33 cellular contexts compared by ENCODE assay signal in genomic region chr13:60795219-60795618, GRCh38.
"Had no signal": no experiment of that assay in that cellular context is flagged by ENCODE, and none has a peak within 500 bp of the region (broad histone marks: within the 10 kb centered on the region; RNA-seq: fewer than 3 reads in every experiment).

No MANE protein-coding gene starts in this region.

- H3K9me3 ChIP-seq: ascending aorta, breast epithelium had no signal

- DNase-seq: activated CD4-positive, alpha-beta memory T cell treated with anti-CD3 and anti-CD28 coated beads for 36 hours; activated CD4-positive, alpha-beta T cell treated with anti-CD3 and anti-CD28 coated beads for 36 hours; activated CD4-positive, alpha-beta T cell treated with anti-CD3 and anti-CD28 coated beads, Interleukin-2, amount 10 ng/mL, durations not matched to agents 24 days and 14 days; activated CD4-positive, CD25-positive, alpha-beta regulatory T cell; activated CD4-positive, CD25-positive, alpha-beta regulatory T cell treated with anti-CD3 and anti-CD28 coated beads, Interleukin-2, amount 50 U/mL, for 72 hours; activated CD8-positive, alpha-beta memory T cell treated with anti-CD3 and anti-CD28 coated beads, Interleukin-2, amount 10 ng/mL, durations not matched to agents 7 days and 5 days; activated CD8-positive, alpha-beta memory T cell treated with anti-CD3 and anti-CD28 coated beads, Interleukin-2, amount 50 U/mL, for 4 hours; activated CD8-positive, alpha-beta T cell treated with anti-CD3 and anti-CD28 coated beads, Interleukin-2, amount 10 ng/mL, durations not matched to agents 7 days and 5 days; activated gamma-delta T cell; activated naive CD4-positive, alpha-beta T cell; activated naive CD4-positive, alpha-beta T cell treated with anti-CD3 and anti-CD28 coated beads, Interleukin-2, amount 10 ng/mL, durations not matched to agents 7 days and 5 days; activated naive CD8-positive, alpha-beta T cell treated with anti-CD3 and anti-CD28 coated beads, Interleukin-2, amount 10 ng/mL, durations not matched to agents 7 days and 5 days; activated T-cell treated with anti-CD3 and anti-CD28 coated beads, Interleukin-2, amount 50 U/mL, for 1 hour; activated T-cell treated with anti-CD3 and anti-CD28 coated beads, Interleukin-2, amount 50 U/mL, for 72 hours; central memory CD4-positive, alpha-beta T cell; cerebellar nuclear complex; dorsolateral prefrontal cortex; effector memory CD4-positive, alpha-beta T cell; endodermal cell; foreskin fibroblast; head of caudate nucleus; T-helper 1 cell; T-helper 17 cell; T1000 had no signal

- H3K27me3 Mint-ChIP-seq: activated CD4-positive, alpha-beta memory T cell treated with anti-CD3 and anti-CD28 coated beads for 36 hours; activated CD4-positive, alpha-beta T cell treated with anti-CD3 and anti-CD28 coated beads for 36 hours; activated CD4-positive, alpha-beta T cell treated with anti-CD3 and anti-CD28 coated beads, Interleukin-2, amount 10 ng/mL, durations not matched to agents 24 days and 14 days; activated CD8-positive, alpha-beta memory T cell treated with anti-CD3 and anti-CD28 coated beads, Interleukin-2, amount 10 ng/mL, durations not matched to agents 7 days and 5 days; activated naive CD4-positive, alpha-beta T cell treated with anti-CD3 and anti-CD28 coated beads, Interleukin-2, amount 10 ng/mL, durations not matched to agents 7 days and 5 days; activated naive CD8-positive, alpha-beta T cell treated with anti-CD3 and anti-CD28 coated beads, Interleukin-2, amount 10 ng/mL, durations not matched to agents 7 days and 5 days; dendritic cell treated with granulocyte-macrophage colony-stimulating factor and Interleukin-4, amounts not matched to agents 40 ng/mL and 50 ng/mL, for 4 days; T-helper 17 cell had no signal

- H3K4me1 ChIP-seq: ascending aorta, breast epithelium had no signal

- H3K4me1 Mint-ChIP-seq: activated CD4-positive, alpha-beta T cell treated with anti-CD3 and anti-CD28 coated beads for 36 hours; activated CD4-positive, alpha-beta T cell treated with anti-CD3 and anti-CD28 coated beads, Interleukin-2, amount 10 ng/mL, durations not matched to agents 24 days and 14 days; activated CD8-positive, alpha-beta memory T cell treated with anti-CD3 and anti-CD28 coated beads, Interleukin-2, amount 10 ng/mL, durations not matched to agents 7 days and 5 days; activated naive CD4-positive, alpha-beta T cell treated with anti-CD3 and anti-CD28 coated beads, Interleukin-2, amount 10 ng/mL, durations not matched to agents 7 days and 5 days; activated naive CD8-positive, alpha-beta T cell treated with anti-CD3 and anti-CD28 coated beads, Interleukin-2, amount 10 ng/mL, durations not matched to agents 7 days and 5 days; endodermal cell; T-helper 17 cell had no signal

- H3K4me3 ChIP-seq: ascending aorta, breast epithelium, cardiac muscle cell, coronary artery, dorsolateral prefrontal cortex had no signal

- H3K36me3 Mint-ChIP-seq: activated CD4-positive, alpha-beta memory T cell treated with anti-CD3 and anti-CD28 coated beads for 36 hours; activated CD8-positive, alpha-beta memory T cell treated with anti-CD3 and anti-CD28 coated beads, Interleukin-2, amount 10 ng/mL, durations not matched to agents 7 days and 5 days; activated naive CD4-positive, alpha-beta T cell treated with anti-CD3 and anti-CD28 coated beads, Interleukin-2, amount 10 ng/mL, durations not matched to agents 7 days and 5 days; activated naive CD4-positive, alpha-beta T cell treated with anti-CD3 and anti-CD28 coated beads, Interleukin-2, amount 50 U/mL, for 72 hours; activated naive CD8-positive, alpha-beta T cell treated with anti-CD3 and anti-CD28 coated beads, Interleukin-2, amount 10 ng/mL, durations not matched to agents 7 days and 5 days; brain had no signal

- H3K27me3 ChIP-seq: ascending aorta, breast epithelium, cardiac muscle cell, dorsolateral prefrontal cortex had no signal

- H3K36me3 ChIP-seq: ascending aorta, breast epithelium, cardiac muscle cell had no signal

- H3K27ac Mint-ChIP-seq: activated CD4-positive, alpha-beta memory T cell treated with anti-CD3 and anti-CD28 coated beads for 36 hours; activated CD4-positive, alpha-beta T cell treated with anti-CD3 and anti-CD28 coated beads for 36 hours; activated CD4-positive, alpha-beta T cell treated with anti-CD3 and anti-CD28 coated beads, Interleukin-2, amount 10 ng/mL, durations not matched to agents 24 days and 14 days; activated CD8-positive, alpha-beta memory T cell treated with anti-CD3 and anti-CD28 coated beads, Interleukin-2, amount 10 ng/mL, durations not matched to agents 7 days and 5 days; activated CD8-positive, alpha-beta T cell treated with anti-CD3 and anti-CD28 coated beads, Interleukin-2, amount 10 ng/mL, durations not matched to agents 7 days and 5 days; activated naive CD4-positive, alpha-beta T cell treated with anti-CD3 and anti-CD28 coated beads, Interleukin-2, amount 10 ng/mL, durations not matched to agents 7 days and 5 days; activated naive CD4-positive, alpha-beta T cell treated with anti-CD3 and anti-CD28 coated beads, Interleukin-2, amount 50 U/mL, for 72 hours; activated naive CD8-positive, alpha-beta T cell treated with anti-CD3 and anti-CD28 coated beads, Interleukin-2, amount 10 ng/mL, durations not matched to agents 7 days and 5 days; activated T-cell treated with anti-CD3 and anti-CD28 coated beads, Interleukin-2, amount 50 U/mL, for 72 hours; dendritic cell treated with granulocyte-macrophage colony-stimulating factor and Interleukin-4, amounts not matched to agents 40 ng/mL and 50 ng/mL, for 4 days; endodermal cell; T-helper 17 cell; T-helper 2 cell treated with Interferon-gamma antibody and Interleukin-4, amounts not matched to agents 5 μg/mL and 100 μg/mL, for 36 hours had no signal

- H3K4me3 Mint-ChIP-seq: activated CD4-positive, alpha-beta memory T cell treated with anti-CD3 and anti-CD28 coated beads for 36 hours; activated CD4-positive, alpha-beta T cell treated with anti-CD3 and anti-CD28 coated beads for 36 hours; activated CD4-positive, alpha-beta T cell treated with anti-CD3 and anti-CD28 coated beads, Interleukin-2, amount 10 ng/mL, durations not matched to agents 24 days and 14 days; activated CD8-positive, alpha-beta memory T cell treated with anti-CD3 and anti-CD28 coated beads, Interleukin-2, amount 10 ng/mL, durations not matched to agents 7 days and 5 days; activated CD8-positive, alpha-beta T cell treated with anti-CD3 and anti-CD28 coated beads, Interleukin-2, amount 10 ng/mL, durations not matched to agents 7 days and 5 days; activated naive CD4-positive, alpha-beta T cell treated with anti-CD3 and anti-CD28 coated beads, Interleukin-2, amount 10 ng/mL, durations not matched to agents 7 days and 5 days; activated naive CD8-positive, alpha-beta T cell treated with anti-CD3 and anti-CD28 coated beads, Interleukin-2, amount 10 ng/mL, durations not matched to agents 7 days and 5 days; activated T-cell treated with anti-CD3 and anti-CD28 coated beads, Interleukin-2, amount 50 U/mL, for 72 hours; brain; dendritic cell treated with granulocyte-macrophage colony-stimulating factor and Interleukin-4, amounts not matched to agents 40 ng/mL and 50 ng/mL, for 4 days; endodermal cell; T-helper 17 cell; T-helper 2 cell treated with Interferon-gamma antibody and Interleukin-4, amounts not matched to agents 5 μg/mL and 100 μg/mL, for 36 hours had no signal

- FAIRE-seq: frontal cortex had no signal

- H3K27ac ChIP-seq: ascending aorta, breast epithelium, cardiac muscle cell, coronary artery, dorsolateral prefrontal cortex had no signal

- H3K9me3 Mint-ChIP-seq: activated CD4-positive, alpha-beta memory T cell treated with anti-CD3 and anti-CD28 coated beads for 36 hours; activated CD4-positive, alpha-beta T cell treated with anti-CD3 and anti-CD28 coated beads, Interleukin-2, amount 10 ng/mL, durations not matched to agents 24 days and 14 days; activated naive CD4-positive, alpha-beta T cell treated with anti-CD3 and anti-CD28 coated beads, Interleukin-2, amount 10 ng/mL, durations not matched to agents 7 days and 5 days; activated naive CD8-positive, alpha-beta T cell treated with anti-CD3 and anti-CD28 coated beads, Interleukin-2, amount 10 ng/mL, durations not matched to agents 7 days and 5 days; activated T-cell treated with anti-CD3 and anti-CD28 coated beads, Interleukin-2, amount 50 U/mL, for 72 hours; brain; dendritic cell treated with granulocyte-macrophage colony-stimulating factor and Interleukin-4, amounts not matched to agents 40 ng/mL and 50 ng/mL, for 4 days; endodermal cell had no signal
